In the genomic region with DNA sequence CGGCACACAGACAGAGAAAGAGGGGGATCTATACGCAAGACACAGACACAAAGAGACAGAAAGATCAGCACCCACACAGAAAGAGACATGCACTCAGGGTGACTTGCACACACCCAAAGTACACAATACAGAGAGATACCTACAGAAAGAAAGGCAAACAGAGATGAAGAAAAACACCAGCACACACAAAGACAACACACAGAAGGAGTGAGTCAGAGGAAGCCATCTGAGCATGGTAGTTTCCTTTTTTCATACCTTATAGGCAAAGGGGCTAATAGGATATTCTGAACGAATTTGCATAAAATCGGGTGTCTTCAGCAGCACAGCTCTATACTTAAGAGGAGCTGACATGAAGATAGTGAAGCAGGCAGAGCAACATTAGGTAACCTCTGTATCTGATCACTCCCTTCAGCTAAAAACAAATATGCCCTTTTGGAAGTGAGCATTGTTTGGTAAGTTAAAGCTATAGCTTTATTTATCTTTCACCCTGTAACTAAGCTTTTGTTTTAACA, we compare ENCODE assay signal across 8 cellular contexts.
DNase-seq lines count a peak whose midpoint lies in the region; ATAC-seq and TF ChIP-seq lines count a peak whose summit lies in the region.

No MANE protein-coding gene starts in this region.

- ATAC-seq in HG03354 (IDR thresholded peaks at IDR 0.05; ENCODE audit: poor library complexity, severe bottlenecking, unreplicated experiment), result peak; percentile 73

- H3K9me3 Mint-ChIP-seq in activated CD4-positive, alpha-beta T cell treated with anti-CD3 and anti-CD28 coated beads, Interleukin-2, amount 10 ng/mL, durations not matched to agents 7 days and 5 days, result no peaks in the 10 kb centered on the region

- no peaks in the 10 kb centered on the region for H3K27me3 Mint-ChIP-seq in activated CD4-positive, alpha-beta T cell treated with anti-CD3 and anti-CD28 coated beads, Interleukin-2, amount 10 ng/mL, durations not matched to agents 7 days and 5 days

- no peaks in the 10 kb centered on the region for H3K27me3 ChIP-seq in brain microvascular endothelial cell (replicated peaks)
- no peaks in the 10 kb centered on the region for H3K27me3 ChIP-seq in right atrium auricular region

- H3K4me3 Mint-ChIP-seq in activated CD4-positive, alpha-beta T cell treated with anti-CD3 and anti-CD28 coated beads, Interleukin-2, amount 10 ng/mL, durations not matched to agents 7 days and 5 days, result peak overlapping the region; percentile 4

- H3K27ac Mint-ChIP-seq in activated CD4-positive, alpha-beta T cell treated with anti-CD3 and anti-CD28 coated beads, Interleukin-2, amount 10 ng/mL, durations not matched to agents 7 days and 5 days, result peak overlapping the region; percentile 63

- H3K9me3 ChIP-seq in right atrium auricular region, result no peaks in the 10 kb centered on the region

- CTCF ChIA-PET in activated CD4-positive, alpha-beta T cell treated with anti-CD3 and anti-CD28 coated beads, Interleukin-2, amount 10 ng/mL, durations not matched to agents 7 days and 5 days (lab: Charles Lee), result no interaction called here

- H3K4me3 ChIP-seq in brain microvascular endothelial cell (ENCODE audit: low read depth, low read length) (no peak overlapping the region), right atrium auricular region (no peak overlapping the region)

- H3K4me1 ChIP-seq in right atrium auricular region, result no peaks in the 10 kb centered on the region

- in situ Hi-C loops in brain microvascular endothelial cell (cut with HindIII; ENCODE audit: low pct_ligation_motif_present, low sequenced_read_pairs), result no loop called here

- POLR2A ChIA-PET in activated CD4-positive, alpha-beta T cell treated with anti-CD3 and anti-CD28 coated beads, Interleukin-2, amount 10 ng/mL, durations not matched to agents 7 days and 5 days (lab: Charles Lee), result no interaction called here

- TF ChIP-seq CTCF in brain microvascular endothelial cell (IDR thresholded peaks at IDR 0.05; ENCODE audit: low read depth, low read length, missing control alignments) (no peak), right atrium auricular region (IDR thresholded peaks at IDR 0.05) (no peak)

- H3K36me3 ChIP-seq in brain microvascular endothelial cell (replicated peaks) (peaks cover 7% of the 10 kb centered on the region), right atrium auricular region (no peaks in the 10 kb centered on the region)

- peak; percentile 16 for DNase-seq in activated CD4-positive, alpha-beta T cell treated with anti-CD3 and anti-CD28 coated beads, Interleukin-2, amount 10 ng/mL, durations not matched to agents 7 days and 5 days
- no peak for DNase-seq in activated CD4-positive, alpha-beta T cell treated with anti-CD3 and anti-CD28 coated beads, Interleukin-2, amount 50 U/mL, for 1 hour
- DNase-seq in brain microvascular endothelial cell (peak; percentile 40), retina (peak; percentile 21), right atrium auricular region (ENCODE audit: low spot score) (no peak), HUDEP-2 (lab: John Stamatoyannopoulos, UW; ENCODE audit: unreplicated experiment in 76 of 76) (no peak), superior temporal gyrus (ENCODE audit: extremely low spot score) (no peak)

- H3K27ac ChIP-seq in brain microvascular endothelial cell, result no peak overlapping the region
- no peak overlapping the region for H3K27ac ChIP-seq in right atrium auricular region

- H3K4me1 Mint-ChIP-seq in activated CD4-positive, alpha-beta T cell treated with anti-CD3 and anti-CD28 coated beads, Interleukin-2, amount 10 ng/mL, durations not matched to agents 7 days and 5 days, result peaks cover 27% of the 10 kb centered on the region

- H3K36me3 Mint-ChIP-seq in activated CD4-positive, alpha-beta T cell treated with anti-CD3 and anti-CD28 coated beads, Interleukin-2, amount 10 ng/mL, durations not matched to agents 7 days and 5 days (ENCODE audit: low read depth), result peaks cover 11% of the 10 kb centered on the region

Comparison
In these comparisons a context has a peak if more than half of its experiments do, and no peak if none do; other contexts are left out.
1. DNase-seq: peak in activated CD4-positive, alpha-beta T cell treated with anti-CD3 and anti-CD28 coated beads, Interleukin-2, amount 10 ng/mL, durations not matched to agents 7 days and 5 days (single experiment), brain microvascular endothelial cell (single experiment) and retina (single experiment); none in activated CD4-positive, alpha-beta T cell treated with anti-CD3 and anti-CD28 coated beads, Interleukin-2, amount 50 U/mL, for 1 hour (single experiment), right atrium auricular region (single experiment), HUDEP-2 (0 of 76) and superior temporal gyrus (single experiment).